19 cellular contexts compared by ENCODE assay signal in the genomic region with DNA sequence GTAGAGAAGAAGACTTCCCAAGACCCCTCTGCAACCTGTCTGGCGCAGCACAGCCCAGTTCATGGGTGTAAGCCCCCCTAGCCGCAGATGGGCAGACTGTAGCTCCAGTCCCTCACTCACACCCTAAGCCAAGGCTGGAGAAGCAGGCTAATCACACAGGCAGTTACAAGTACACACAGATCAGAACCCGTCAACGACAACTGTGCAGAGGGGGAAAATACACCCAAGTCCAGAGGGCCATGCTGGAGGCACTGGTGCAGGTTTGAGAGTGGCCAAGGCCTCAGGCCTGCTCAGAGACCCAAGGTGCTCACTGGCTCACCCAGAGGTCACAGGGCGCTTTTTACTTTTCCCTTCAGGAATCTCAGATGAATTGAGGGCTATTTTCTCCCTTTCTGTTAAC.
DNase-seq lines count a peak whose midpoint lies in the region; ATAC-seq and TF ChIP-seq lines count a peak whose summit lies in the region.
"Had no signal": no experiment of that assay in that cellular context is flagged by ENCODE, and none has a peak within 500 bp of the region (broad histone marks: within the 10 kb centered on the region; RNA-seq: fewer than 3 reads in every experiment).

No MANE protein-coding gene starts in this region.

- H3F3A ChIP-seq in PC-9 (ENCODE audit: insufficient read depth, low read depth), result peaks cover 25% of the 10 kb centered on the region; the same call in 1 of the 2 replicates

- CTCF ChIA-PET in PC-9 (lab: Charles Lee), result interaction anchor here (0.5 kb wide), 1 partner anchor 120 kb away, joined by 9 read pairs; no protein-coding TSS in a partner anchor

- intact Hi-C loops in PC-9 (cut with micrococcal nuclease; ENCODE audit: unreplicated experiment), result no loop called here

- POLR2A ChIA-PET in PC-9 (lab: Charles Lee; ENCODE audit: unreplicated experiment), result no interaction called here

- WGBS in hepatocyte (ENCODE audit: low lambda C conversion rate, missing lambda C conversion rate), result 81% methylated on average over 5 of the region's 5 CpGs

- H3K36me3 ChIP-seq in CD4-positive, CD25-positive, alpha-beta regulatory T cell (ENCODE audit: control insufficient read depth, insufficient read depth, low read length), result peaks cover 9% of the 10 kb centered on the region
- H3K36me3 ChIP-seq in Peyer's patch, result no peaks in the 10 kb centered on the region
- H3K36me3 ChIP-seq in hepatocyte (replicated peaks; ENCODE audit: insufficient read depth, low read depth), result no peaks in the 10 kb centered on the region
- H3K36me3 ChIP-seq in osteoblast (ENCODE audit: insufficient read depth, low read length), result no peaks in the 10 kb centered on the region
- no peaks in the 10 kb centered on the region for H3K36me3 ChIP-seq in PC-9 (ENCODE audit: low read depth)
- H3K36me3 ChIP-seq: ovary, SJCRH30 had no signal

- H3K4me3 ChIP-seq in CD4-positive, CD25-positive, alpha-beta regulatory T cell (ENCODE audit: low read depth, low read length), result no peak overlapping the region
- no peak overlapping the region for H3K4me3 ChIP-seq in Peyer's patch
- no peak overlapping the region for H3K4me3 ChIP-seq in hepatocyte
- H3K4me3 ChIP-seq in osteoblast (ENCODE audit: insufficient read depth, low read length), result no peak overlapping the region
- no peak overlapping the region for H3K4me3 ChIP-seq in PC-9
- H3K4me3 ChIP-seq: ovary, SJCRH30 had no signal

- H3K4me3 Mint-ChIP-seq in CD4-positive, CD25-positive, alpha-beta regulatory T cell, result peak overlapping the region in 1 of 4 donors; percentile 77
- H3K4me3 Mint-ChIP-seq: activated CD4-positive, alpha-beta T cell treated with anti-CD3 and anti-CD28 coated beads, Interleukin-2, amount 10 ng/mL, durations not matched to agents 24 days and 14 days had no signal

- no peak for TF ChIP-seq CTCF in Peyer's patch (IDR thresholded peaks at IDR 0.05)
- TF ChIP-seq CTCF in hepatocyte (IDR thresholded peaks at IDR 0.05; ENCODE audit: poor library complexity), result no peak
- no peak for TF ChIP-seq CTCF in osteoblast (IDR thresholded peaks at IDR 0.05; ENCODE audit: extremely low read depth, low read depth, low read length)
- TF ChIP-seq CTCF in PC-9 (conservative IDR thresholded peaks at IDR 0.05), result no peak

- peak overlapping the region; percentile 83 to 87 (median 84) for H3K27ac Mint-ChIP-seq in CD4-positive, CD25-positive, alpha-beta regulatory T cell
- H3K27ac Mint-ChIP-seq: activated CD4-positive, alpha-beta T cell treated with anti-CD3 and anti-CD28 coated beads, Interleukin-2, amount 10 ng/mL, durations not matched to agents 24 days and 14 days had no signal

- H3K27ac ChIP-seq in CD4-positive, CD25-positive, alpha-beta regulatory T cell (ENCODE audit: insufficient read depth, low read length, poor library complexity, severe bottlenecking), result no peak overlapping the region
- peak overlapping the region in 3 of 4 donors; percentile 88 to 95 (median 93) for H3K27ac ChIP-seq in Peyer's patch
- H3K27ac ChIP-seq in hepatocyte, result peak overlapping the region; percentile 96
- no peak overlapping the region for H3K27ac ChIP-seq in osteoblast (ENCODE audit: low read depth, low read length)
- H3K27ac ChIP-seq in PC-9, result no peak overlapping the region
- H3K27ac ChIP-seq: epithelial cell of prostate, ovary, SJCRH30 had no signal

- H3K4me1 ChIP-seq in CD4-positive, CD25-positive, alpha-beta regulatory T cell (ENCODE audit: control insufficient read depth, insufficient read depth, low read length, poor library complexity, severe bottlenecking), result peaks cover 33% of the 10 kb centered on the region
- H3K4me1 ChIP-seq in Peyer's patch (peaks cover 7 to 81% (median 25%) of the 10 kb centered on the region in 4 donors), hepatocyte (ENCODE audit: insufficient read depth) (peaks cover 78% of the 10 kb centered on the region), osteoblast (ENCODE audit: insufficient read depth, low read length) (peaks cover 25% of the 10 kb centered on the region), PC-9 (replicated peaks; ENCODE audit: insufficient read depth) (peaks cover 39% of the 10 kb centered on the region)

- H3K36me3 Mint-ChIP-seq in CD4-positive, CD25-positive, alpha-beta regulatory T cell, result no peaks in the 10 kb centered on the region

- H3K4me2 ChIP-seq in hepatocyte (peak overlapping the region; percentile 99), osteoblast (ENCODE audit: insufficient read depth, low read length) (no peak overlapping the region), PC-9 (no peak overlapping the region)

- H3K79me2 ChIP-seq in hepatocyte (peaks cover 84% of the 10 kb centered on the region), osteoblast (ENCODE audit: insufficient read depth, low read length) (peaks cover 66% of the 10 kb centered on the region), PC-9 (ENCODE audit: low read depth) (peaks cover 61% of the 10 kb centered on the region)

- peaks cover 0 to 61% (median 31%) of the 10 kb centered on the region in 4 donors for H3K4me1 Mint-ChIP-seq in CD4-positive, CD25-positive, alpha-beta regulatory T cell

- H3K9me3 ChIP-seq in CD4-positive, CD25-positive, alpha-beta regulatory T cell (ENCODE audit: control insufficient read depth in 2 of 2, low read length in 2 of 2), result no peaks in the 10 kb centered on the region
- H3K9me3 ChIP-seq in Peyer's patch, result no peaks in the 10 kb centered on the region
- H3K9me3 ChIP-seq in hepatocyte (ENCODE audit: low read depth), result no peaks in the 10 kb centered on the region
- H3K9me3 ChIP-seq in osteoblast (ENCODE audit: low read depth, low read length), result no peaks in the 10 kb centered on the region
- H3K9me3 ChIP-seq in PC-9 (ENCODE audit: insufficient read depth, low read depth), result no peaks in the 10 kb centered on the region
- H3K9me3 ChIP-seq: ovary, SJCRH30 had no signal

- no peaks in the 10 kb centered on the region for H3K27me3 Mint-ChIP-seq in CD4-positive, CD25-positive, alpha-beta regulatory T cell
- H3K27me3 Mint-ChIP-seq: activated CD4-positive, alpha-beta T cell treated with anti-CD3 and anti-CD28 coated beads, Interleukin-2, amount 10 ng/mL, durations not matched to agents 24 days and 14 days had no signal

- no TSS peak for BruUV-seq in PC-9 (replicated peaks; lab: Mats Ljungman, UMichigan)

- no peak for TF ChIP-seq POLR2A in Peyer's patch (IDR thresholded peaks at IDR 0.05)

- H4K20me1 ChIP-seq in hepatocyte (ENCODE audit: insufficient read depth, poor library complexity, severe bottlenecking) (peaks cover 79% of the 10 kb centered on the region), osteoblast (ENCODE audit: insufficient read depth, low read length) (peaks cover 51% of the 10 kb centered on the region), PC-9 (ENCODE audit: insufficient read depth) (peaks cover 30% of the 10 kb centered on the region)

- no peaks in the 10 kb centered on the region for H3K9me2 ChIP-seq in hepatocyte (replicated peaks; ENCODE audit: insufficient read depth)
- no peaks in the 10 kb centered on the region for H3K9me2 ChIP-seq in PC-9 (ENCODE audit: insufficient read depth)

- DNase-seq in CD4-positive, CD25-positive, alpha-beta regulatory T cell, result no peak
- no peak for DNase-seq in Peyer's patch
- DNase-seq in hepatocyte (ENCODE audit: low spot score), result peak; percentile 7
- DNase-seq in osteoblast (ENCODE audit: insufficient read length, low spot score, missing footprints), result peak; percentile 56
- DNase-seq in PC-9, result no peak
- DNase-seq in NCI-H748 treated with DMSO at 0.1 percent for 48 hours (lab: John Stamatoyannopoulos, UW), result no peak
- DNase-seq: activated CD4-positive, alpha-beta T cell treated with anti-CD3 and anti-CD28 coated beads, Interleukin-2, amount 10 ng/mL, durations not matched to agents 24 days and 14 days; activated T-cell treated with anti-CD3 and anti-CD28 coated beads, Interleukin-2, amount 50 U/mL, for 48 hours; Kasumi-1; mammary epithelial cell; NCI-H146; NCI-H2227 treated with DMSO at 0.1 percent for 48 hours; ovary; SJCRH30; stimulated activated naive CD8-positive, alpha-beta T cell treated with anti-CD3 and anti-CD28 coated beads, Interleukin-15, Interleukin-2, amounts not matched to agents 100 U/mL and 50 U/mL, for 24 hours; T1000 had no signal

- H3K9me3 Mint-ChIP-seq in CD4-positive, CD25-positive, alpha-beta regulatory T cell, result no peaks in the 10 kb centered on the region
- H3K9me3 Mint-ChIP-seq: activated CD4-positive, alpha-beta T cell treated with anti-CD3 and anti-CD28 coated beads, Interleukin-2, amount 10 ng/mL, durations not matched to agents 24 days and 14 days had no signal

- H2AFZ ChIP-seq in hepatocyte (no peak overlapping the region), osteoblast (ENCODE audit: low read length) (no peak overlapping the region), PC-9 (no peak overlapping the region)

- no peak for ATAC-seq in CD4-positive, CD25-positive, alpha-beta regulatory T cell (ENCODE audit: low read depth in 2 of 2)
- no peak for ATAC-seq in GM19324 (IDR thresholded peaks at IDR 0.05; ENCODE audit: low FRiP score, unreplicated experiment)
- no peak for ATAC-seq in HG03521 (IDR thresholded peaks at IDR 0.05; ENCODE audit: unreplicated experiment)
- ATAC-seq: stimulated activated naive CD8-positive, alpha-beta T cell treated with anti-CD3 and anti-CD28 coated beads, Interleukin-15, Interleukin-2, amounts not matched to agents 100 U/mL and 50 U/mL, for 24 hours had no signal

- H3K27me3 ChIP-seq in CD4-positive, CD25-positive, alpha-beta regulatory T cell (ENCODE audit: control insufficient read depth, insufficient read depth, low read length), result no peaks in the 10 kb centered on the region
- H3K27me3 ChIP-seq in Peyer's patch (no peaks in the 10 kb centered on the region), hepatocyte (no peaks in the 10 kb centered on the region), osteoblast (ENCODE audit: insufficient read depth, low read length) (no peaks in the 10 kb centered on the region), PC-9 (ENCODE audit: insufficient read depth, low read depth) (no peaks in the 10 kb centered on the region)
- H3K27me3 ChIP-seq: ovary had no signal

Comparison
In these comparisons a context has a peak if more than half of its experiments do, and no peak if none do; other contexts are left out.
1. DNase-seq: peak in hepatocyte (single experiment) and osteoblast (single experiment); none in CD4-positive, CD25-positive, alpha-beta regulatory T cell (0 of 3), Peyer's patch (0 of 3), PC-9 (0 of 2) and NCI-H748 treated with DMSO at 0.1 percent for 48 hours (single experiment).
2. H3K27ac ChIP-seq: peak in Peyer's patch (3 of 4) and hepatocyte (single experiment); none in CD4-positive, CD25-positive, alpha-beta regulatory T cell (single experiment), osteoblast (single experiment) and PC-9 (single experiment).